ENCODE assay signal across 8 cellular contexts in the genomic region with DNA sequence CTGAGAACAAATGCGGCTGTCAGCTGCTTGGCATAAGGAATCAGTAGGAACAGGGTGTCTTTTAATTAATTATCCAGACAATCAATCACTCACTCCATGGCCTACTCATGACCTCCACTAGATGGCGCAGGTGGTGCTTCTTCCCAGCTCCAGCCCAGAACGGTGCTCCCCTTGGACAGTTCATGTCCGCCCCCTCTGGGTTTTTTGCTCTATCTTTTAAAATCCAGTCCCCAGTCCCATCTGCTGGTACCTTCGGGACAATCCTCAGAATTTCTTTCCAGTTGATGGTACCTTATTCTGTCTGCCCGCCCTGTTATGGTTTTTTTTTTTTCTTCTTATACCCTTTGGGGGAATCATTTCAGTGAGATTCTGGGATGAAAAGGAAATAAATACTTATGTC.
DNase-seq lines count a peak whose midpoint lies in the region; ATAC-seq, FAIRE-seq and TF ChIP-seq lines count a peak whose summit lies in the region.

No MANE protein-coding gene starts in this region.

- H3K9me3 ChIP-seq in DOHH2 (ENCODE audit: control insufficient read depth, insufficient read depth, low read length) (no peaks in the 10 kb centered on the region), SJSA1 (replicated peaks) (no peaks in the 10 kb centered on the region)

- no peak for FAIRE-seq in RCC 7860 (lab: Jason Lieb, UNC)

- no peaks in the 10 kb centered on the region for H4K20me1 ChIP-seq in DOHH2 (ENCODE audit: control insufficient read depth, insufficient read depth, low read depth, low read length)

- TF ChIP-seq CTCF in DOHH2 (IDR thresholded peaks at IDR 0.05; ENCODE audit: low read depth, low read length, poor library complexity, severe bottlenecking): peak; percentile 89

- no peaks in the 10 kb centered on the region for H3F3A ChIP-seq in DOHH2 (ENCODE audit: control insufficient read depth, insufficient read depth)

- no peak overlapping the region for H3K4me2 ChIP-seq in DOHH2 (ENCODE audit: low read length)

- no peaks in the 10 kb centered on the region for H3K79me2 ChIP-seq in DOHH2 (ENCODE audit: control insufficient read depth, low read length)

- H3K4me1 ChIP-seq in DOHH2 (ENCODE audit: control insufficient read depth, low read length): no peaks in the 10 kb centered on the region
- H3K4me1 ChIP-seq in SJSA1 (replicated peaks): no peaks in the 10 kb centered on the region

- DNase-seq in LHCN-M2 (ENCODE audit: low read depth) (peak; percentile 38), SJSA1 (ENCODE audit: low read depth in 1 of 2, low spot score in 2 of 2) (peak; percentile 15 to 50), amniotic epithelial cell (ENCODE audit: low read depth) (peak; percentile 37), iPS DF 4.7 (ENCODE audit: extremely low read depth, low spot score) (peak; percentile 38), RCC 7860 (ENCODE audit: low spot score) (no peak)
- DNase-seq in stimulated activated CD4-positive, alpha-beta T cell treated with anti-CD3 and anti-CD28 coated beads, Interleukin-2, amount 100 ng/mL, for 48 hours: peak; percentile 32 to 50

- H3K27me3 ChIP-seq in DOHH2 (ENCODE audit: control insufficient read depth, low read length) (peaks cover 9% of the 10 kb centered on the region), SJSA1 (replicated peaks) (0 out of 2 replicates have a peak, but pooled peaks cover 7% of the 10 kb centered on the region)

- H3K36me3 ChIP-seq in DOHH2 (ENCODE audit: control insufficient read depth, low read length) (no peaks in the 10 kb centered on the region), SJSA1 (no peaks in the 10 kb centered on the region)

- H3K9me2 ChIP-seq in DOHH2 (replicated peaks; ENCODE audit: control insufficient read depth, low read length): no peaks in the 10 kb centered on the region

- ATAC-seq in GM21619 (IDR thresholded peaks at IDR 0.05; ENCODE audit: unreplicated experiment): peak; percentile 66

- H3K4me3 ChIP-seq in DOHH2 (ENCODE audit: low read length) (no peak overlapping the region), SJSA1 (no peak overlapping the region)

- H3K27ac ChIP-seq in DOHH2 (ENCODE audit: low read depth, low read length) (no peak overlapping the region), SJSA1 (no peak overlapping the region)
